Comparison of ENCODE assay signal across 28 cellular contexts in genomic region chr15:62631325-62631724, GRCh38.
"Had no signal": no experiment of that assay in that cellular context is flagged by ENCODE, and none has a peak within 500 bp of the region (broad histone marks: within the 10 kb centered on the region; RNA-seq: fewer than 3 reads in every experiment).

No MANE protein-coding gene starts in this region.

- H3K27me3 Mint-ChIP-seq: progenitor cell of endocrine pancreas had no signal

- H3K4me1 ChIP-seq: neural progenitor cell, parathyroid adenoma, right lobe of liver, sigmoid colon, thyroid gland, upper lobe of right lung, uterus had no signal

- ATAC-seq: naive thymus-derived CD8-positive, alpha-beta T cell; natural killer cell treated with Interleukin-12 subunit alpha and Interleukin-12 subunit beta and Interleukin-15 and Interleukin-18, amount 100 ng/mL, for 72 hours; psoas muscle; right cardiac atrium; right lobe of liver; stimulated activated effector memory CD8-positive, alpha-beta T cell treated with anti-CD3 and anti-CD28 coated beads, Interleukin-12 subunit alpha, Interleukin-12 subunit beta, amount 100 ng/mL, for 72 hours; stimulated activated naive B cell treated with anti-CD40 and anti-IgM and Interleukin-4, amounts not matched to agents 10 μg/mL and 1 μg/mL and 100 μg/mL, for 72 hours; upper lobe of right lung had no signal

- H3K4me2 ChIP-seq: neural progenitor cell had no signal

- H3K9ac ChIP-seq: neural progenitor cell, parathyroid adenoma had no signal

- H3K27ac ChIP-seq: neural progenitor cell, ovary, parathyroid adenoma, psoas muscle, right lobe of liver, sigmoid colon, stomach, thoracic aorta, thyroid gland, tibial nerve, upper lobe of right lung, uterus had no signal

- H3K4me1 Mint-ChIP-seq: naive thymus-derived CD8-positive, alpha-beta T cell; stimulated activated effector memory CD8-positive, alpha-beta T cell treated with anti-CD3 and anti-CD28 coated beads, Interleukin-12 subunit alpha, Interleukin-12 subunit beta, amount 100 ng/mL, for 72 hours had no signal

- H3K9me3 Mint-ChIP-seq: naive thymus-derived CD8-positive, alpha-beta T cell; natural killer cell treated with Interleukin-12 subunit alpha and Interleukin-12 subunit beta and Interleukin-15 and Interleukin-18, amount 100 ng/mL, for 72 hours; neural progenitor cell; stimulated activated effector memory CD8-positive, alpha-beta T cell treated with anti-CD3 and anti-CD28 coated beads, Interleukin-12 subunit alpha, Interleukin-12 subunit beta, amount 100 ng/mL, for 72 hours; stimulated activated naive B cell treated with anti-CD40 and anti-IgM and Interleukin-4, amounts not matched to agents 10 μg/mL and 1 μg/mL and 100 μg/mL, for 72 hours; stimulated activated naive CD8-positive, alpha-beta T cell treated with anti-CD3 and anti-CD28 coated beads, Interleukin-15, Interleukin-2, amounts not matched to agents 100 ng/mL and 50 ng/mL, for 24 hours had no signal

- H3K4me3 Mint-ChIP-seq: naive thymus-derived CD8-positive, alpha-beta T cell; natural killer cell treated with Interleukin-12 subunit alpha and Interleukin-12 subunit beta and Interleukin-15 and Interleukin-18, amount 100 ng/mL, for 72 hours; neural progenitor cell; stimulated activated effector memory CD8-positive, alpha-beta T cell treated with anti-CD3 and anti-CD28 coated beads, Interleukin-12 subunit alpha, Interleukin-12 subunit beta, amount 100 ng/mL, for 72 hours; stimulated activated naive B cell treated with anti-CD40 and anti-IgM and Interleukin-4, amounts not matched to agents 10 μg/mL and 1 μg/mL and 100 μg/mL, for 72 hours; stimulated activated naive CD8-positive, alpha-beta T cell treated with anti-CD3 and anti-CD28 coated beads, Interleukin-15, Interleukin-2, amounts not matched to agents 100 ng/mL and 50 ng/mL, for 24 hours had no signal

- DNase-seq: naive thymus-derived CD8-positive, alpha-beta T cell; occipital lobe; ovary; posterior cingulate gyrus; psoas muscle; right cardiac atrium; right lobe of liver; sigmoid colon; small intestine; stimulated activated CD4-positive, alpha-beta T cell treated with anti-CD3 and anti-CD28 coated beads, Interleukin-15, amount 100 ng/mL, for 24 hours; stimulated activated CD4-positive, alpha-beta T cell treated with anti-CD3 and anti-CD28 coated beads, Interleukin-2, amount 100 ng/mL, for 24 hours; stimulated activated CD4-positive, alpha-beta T cell treated with anti-CD3 and anti-CD28 coated beads, Interleukin-2, amount 100 ng/mL, for 48 hours; stimulated activated CD4-positive, alpha-beta T cell treated with anti-CD3 and anti-CD28 coated beads, Interleukin-4, amount 100 ng/mL, for 24 hours; stimulated activated naive B cell treated with anti-CD40 and anti-IgM and Interleukin-4, amounts not matched to agents 10 μg/mL and 1 μg/mL and 100 μg/mL, for 72 hours; stimulated activated naive CD4-positive, alpha-beta T cell treated with Interleukin-2 at 50 U/mL for 16 hours; stomach; thyroid gland; trophoblast cell; upper lobe of right lung; uterus had no signal

- H3K36me3 ChIP-seq: neural progenitor cell, ovary, right lobe of liver, sigmoid colon, stomach, thoracic aorta, thyroid gland, tibial nerve, upper lobe of right lung, uterus had no signal

- H3K36me3 Mint-ChIP-seq: naive thymus-derived CD8-positive, alpha-beta T cell; natural killer cell treated with Interleukin-12 subunit alpha and Interleukin-12 subunit beta and Interleukin-15 and Interleukin-18, amount 100 ng/mL, for 72 hours; neural progenitor cell; stimulated activated effector memory CD8-positive, alpha-beta T cell treated with anti-CD3 and anti-CD28 coated beads, Interleukin-12 subunit alpha, Interleukin-12 subunit beta, amount 100 ng/mL, for 72 hours; stimulated activated naive B cell treated with anti-CD40 and anti-IgM and Interleukin-4, amounts not matched to agents 10 μg/mL and 1 μg/mL and 100 μg/mL, for 72 hours had no signal

- H3K27me3 ChIP-seq: neural progenitor cell, ovary, right lobe of liver, sigmoid colon, stomach, thyroid gland, tibial nerve, upper lobe of right lung, uterus had no signal

- H3K27ac Mint-ChIP-seq: naive thymus-derived CD8-positive, alpha-beta T cell; natural killer cell treated with Interleukin-12 subunit alpha and Interleukin-12 subunit beta and Interleukin-15 and Interleukin-18, amount 100 ng/mL, for 72 hours; neural progenitor cell; progenitor cell of endocrine pancreas; stimulated activated effector memory CD8-positive, alpha-beta T cell treated with anti-CD3 and anti-CD28 coated beads, Interleukin-12 subunit alpha, Interleukin-12 subunit beta, amount 100 ng/mL, for 72 hours; stimulated activated naive B cell treated with anti-CD40 and anti-IgM and Interleukin-4, amounts not matched to agents 10 μg/mL and 1 μg/mL and 100 μg/mL, for 72 hours; stimulated activated naive CD8-positive, alpha-beta T cell treated with anti-CD3 and anti-CD28 coated beads, Interleukin-15, Interleukin-2, amounts not matched to agents 100 ng/mL and 50 ng/mL, for 24 hours had no signal

- H3K9me3 ChIP-seq: ovary, psoas muscle, right lobe of liver, sigmoid colon, stomach, thoracic aorta, thyroid gland, tibial nerve, upper lobe of right lung, uterus had no signal

- H3K4me3 ChIP-seq: neural progenitor cell, ovary, psoas muscle, right lobe of liver, sigmoid colon, stomach, thoracic aorta, thyroid gland, tibial nerve, upper lobe of right lung, uterus had no signal

- H3K79me2 ChIP-seq: parathyroid adenoma had no signal

- H2AFZ ChIP-seq: neural progenitor cell, parathyroid adenoma had no signal

- FAIRE-seq: small intestine had no signal
